ENCODE assay signal across 1 cellular context in the genomic region with DNA sequence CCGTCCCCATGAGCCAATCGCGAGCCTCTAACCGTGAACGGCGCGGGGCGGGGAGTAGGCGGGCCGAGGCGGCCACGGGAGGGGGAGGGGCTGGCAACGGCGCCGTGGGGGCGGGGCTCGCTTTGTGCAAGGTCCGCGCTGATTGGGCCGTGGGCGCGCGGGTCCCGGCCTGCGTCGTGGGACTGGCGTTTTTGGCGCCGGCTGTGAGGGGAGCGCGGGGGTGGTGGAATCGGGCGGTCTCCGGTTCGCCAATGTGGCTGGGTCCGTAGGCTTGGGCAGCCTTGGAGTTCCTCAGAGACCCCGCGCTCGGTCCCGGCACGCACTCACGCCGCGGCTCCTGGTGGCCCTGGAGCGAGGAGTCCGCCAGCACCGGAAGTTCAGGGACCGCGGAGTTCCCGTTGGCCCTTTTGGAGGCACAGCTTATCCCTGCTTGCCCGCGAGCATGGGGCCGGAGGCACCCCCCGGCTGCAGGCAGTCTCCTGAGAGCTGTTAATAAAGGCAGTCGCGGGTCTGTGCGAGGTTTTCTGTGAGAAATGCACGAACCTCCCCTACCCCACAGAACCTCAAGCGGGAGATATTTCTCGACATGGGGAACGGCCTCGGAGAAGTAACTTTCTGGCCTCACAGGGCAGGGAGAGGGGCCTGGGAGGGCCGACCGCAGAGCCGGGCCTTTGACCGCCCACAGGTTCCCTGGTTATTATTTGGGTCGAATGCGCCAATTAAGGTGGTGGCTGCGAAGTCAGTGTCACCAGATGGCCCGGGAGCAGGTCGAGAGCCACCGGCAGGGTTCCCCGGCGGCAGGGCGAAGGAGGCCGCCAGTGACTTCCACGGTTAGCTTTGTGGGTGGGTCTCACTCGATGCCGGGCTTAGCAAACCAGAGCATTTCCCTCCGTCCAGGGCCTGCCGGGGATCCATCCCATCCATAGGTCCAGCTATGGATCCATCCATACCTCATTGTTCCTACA.
TF ChIP-seq lines count a peak whose summit lies in the region.

No MANE protein-coding gene starts in this region.

TF ChIP-seq in HepG2, 621 proteins besides CTCF, POLR2A, EP300 and RAD21 (continued from another document and continues in another):
- TF ChIP-seq CHD4 (IDR thresholded peaks at IDR 0.05; ENCODE audit: borderline replicate concordance, low read length) (0 out of 2 replicates have a peak, but pooled peaks have one; percentile 32), ZNF713 (CRISPR knock-in tag; IDR thresholded peaks at IDR 0.05) (no peak), SRY (CRISPR knock-in tag; IDR thresholded peaks at IDR 0.05) (0 out of 2 replicates have a peak, but pooled peaks have one; percentile 29), ZNF3 (CRISPR knock-in tag; IDR thresholded peaks at IDR 0.05) (no peak), CREM (IDR thresholded peaks at IDR 0.05) (peak; percentile 3; the same call in 1 of the 2 replicates), CREM (CRISPR knock-in tag; IDR thresholded peaks at IDR 0.05) (0 out of 2 replicates have a peak, but pooled peaks have one; percentile 4), RXRA (CRISPR knock-in tag; IDR thresholded peaks at IDR 0.05) (no peak), ESRRA (CRISPR knock-in tag; IDR thresholded peaks at IDR 0.05; ENCODE audit: low read depth) (0 out of 2 replicates have a peak, but pooled peaks have one; percentile 7), GFI1 (CRISPR knock-in tag; IDR thresholded peaks at IDR 0.05; ENCODE audit: borderline replicate concordance) (no peak), EHMT2 (IDR thresholded peaks at IDR 0.05; ENCODE audit: borderline replicate concordance, low read depth, low read length) (no peak), JUND (CRISPR knock-in tag; IDR thresholded peaks at IDR 0.05) (0 out of 2 replicates have a peak, but pooled peaks have one; percentile 14), ZMYM4 (CRISPR knock-in tag; IDR thresholded peaks at IDR 0.05) (0 out of 2 replicates have a peak, but pooled peaks have one; percentile 5), ZNF232 (CRISPR knock-in tag; IDR thresholded peaks at IDR 0.05; ENCODE audit: borderline replicate concordance) (peak; percentile 95; the same call in 1 of the 2 replicates), SIX4 (CRISPR knock-in tag; IDR thresholded peaks at IDR 0.05) (no peak), SMAD9 (CRISPR knock-in tag; IDR thresholded peaks at IDR 0.05) (0 out of 2 replicates have a peak, but pooled peaks have one; percentile 15), ZNF383 (CRISPR knock-in tag; IDR thresholded peaks at IDR 0.05; ENCODE audit: borderline replicate concordance) (0 out of 2 replicates have a peak, but pooled peaks have one; percentile 31), POLR2G (IDR thresholded peaks at IDR 0.05; ENCODE audit: low read depth, low read length) (peak; percentile 84), ZMAT3 (CRISPR knock-in tag; conservative IDR thresholded peaks at IDR 0.05) (no peak; the same call in none of the 2 replicates), SOX6 (IDR thresholded peaks at IDR 0.05) (no peak), SOX6 (CRISPR knock-in tag; IDR thresholded peaks at IDR 0.05) (peak; percentile 56), JUN (CRISPR knock-in tag; IDR thresholded peaks at IDR 0.05) (no peak; the same call in 1 of the 2 replicates)
- TF ChIP-seq, protein P1, sequence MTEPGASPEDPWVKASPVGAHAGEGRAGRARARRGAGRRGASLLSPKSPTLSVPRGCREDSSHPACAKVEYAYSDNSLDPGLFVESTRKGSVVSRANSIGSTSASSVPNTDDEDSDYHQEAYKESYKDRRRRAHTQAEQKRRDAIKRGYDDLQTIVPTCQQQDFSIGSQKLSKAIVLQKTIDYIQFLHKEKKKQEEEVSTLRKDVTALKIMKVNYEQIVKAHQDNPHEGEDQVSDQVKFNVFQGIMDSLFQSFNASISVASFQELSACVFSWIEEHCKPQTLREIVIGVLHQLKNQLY (CRISPR knock-in tag; IDR thresholded peaks at IDR 0.05) = no peak
- TF ChIP-seq, protein P2, sequence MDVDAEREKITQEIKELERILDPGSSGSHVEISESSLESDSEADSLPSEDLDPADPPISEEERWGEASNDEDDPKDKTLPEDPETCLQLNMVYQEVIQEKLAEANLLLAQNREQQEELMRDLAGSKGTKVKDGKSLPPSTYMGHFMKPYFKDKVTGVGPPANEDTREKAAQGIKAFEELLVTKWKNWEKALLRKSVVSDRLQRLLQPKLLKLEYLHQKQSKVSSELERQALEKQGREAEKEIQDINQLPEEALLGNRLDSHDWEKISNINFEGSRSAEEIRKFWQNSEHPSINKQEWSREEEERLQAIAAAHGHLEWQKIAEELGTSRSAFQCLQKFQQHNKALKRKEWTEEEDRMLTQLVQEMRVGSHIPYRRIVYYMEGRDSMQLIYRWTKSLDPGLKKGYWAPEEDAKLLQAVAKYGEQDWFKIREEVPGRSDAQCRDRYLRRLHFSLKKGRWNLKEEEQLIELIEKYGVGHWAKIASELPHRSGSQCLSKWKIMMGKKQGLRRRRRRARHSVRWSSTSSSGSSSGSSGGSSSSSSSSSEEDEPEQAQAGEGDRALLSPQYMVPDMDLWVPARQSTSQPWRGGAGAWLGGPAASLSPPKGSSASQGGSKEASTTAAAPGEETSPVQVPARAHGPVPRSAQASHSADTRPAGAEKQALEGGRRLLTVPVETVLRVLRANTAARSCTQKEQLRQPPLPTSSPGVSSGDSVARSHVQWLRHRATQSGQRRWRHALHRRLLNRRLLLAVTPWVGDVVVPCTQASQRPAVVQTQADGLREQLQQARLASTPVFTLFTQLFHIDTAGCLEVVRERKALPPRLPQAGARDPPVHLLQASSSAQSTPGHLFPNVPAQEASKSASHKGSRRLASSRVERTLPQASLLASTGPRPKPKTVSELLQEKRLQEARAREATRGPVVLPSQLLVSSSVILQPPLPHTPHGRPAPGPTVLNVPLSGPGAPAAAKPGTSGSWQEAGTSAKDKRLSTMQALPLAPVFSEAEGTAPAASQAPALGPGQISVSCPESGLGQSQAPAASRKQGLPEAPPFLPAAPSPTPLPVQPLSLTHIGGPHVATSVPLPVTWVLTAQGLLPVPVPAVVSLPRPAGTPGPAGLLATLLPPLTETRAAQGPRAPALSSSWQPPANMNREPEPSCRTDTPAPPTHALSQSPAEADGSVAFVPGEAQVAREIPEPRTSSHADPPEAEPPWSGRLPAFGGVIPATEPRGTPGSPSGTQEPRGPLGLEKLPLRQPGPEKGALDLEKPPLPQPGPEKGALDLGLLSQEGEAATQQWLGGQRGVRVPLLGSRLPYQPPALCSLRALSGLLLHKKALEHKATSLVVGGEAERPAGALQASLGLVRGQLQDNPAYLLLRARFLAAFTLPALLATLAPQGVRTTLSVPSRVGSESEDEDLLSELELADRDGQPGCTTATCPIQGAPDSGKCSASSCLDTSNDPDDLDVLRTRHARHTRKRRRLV (CRISPR knock-in tag; IDR thresholded peaks at IDR 0.05) = peak; percentile 89
- TF ChIP-seq, protein P3, sequence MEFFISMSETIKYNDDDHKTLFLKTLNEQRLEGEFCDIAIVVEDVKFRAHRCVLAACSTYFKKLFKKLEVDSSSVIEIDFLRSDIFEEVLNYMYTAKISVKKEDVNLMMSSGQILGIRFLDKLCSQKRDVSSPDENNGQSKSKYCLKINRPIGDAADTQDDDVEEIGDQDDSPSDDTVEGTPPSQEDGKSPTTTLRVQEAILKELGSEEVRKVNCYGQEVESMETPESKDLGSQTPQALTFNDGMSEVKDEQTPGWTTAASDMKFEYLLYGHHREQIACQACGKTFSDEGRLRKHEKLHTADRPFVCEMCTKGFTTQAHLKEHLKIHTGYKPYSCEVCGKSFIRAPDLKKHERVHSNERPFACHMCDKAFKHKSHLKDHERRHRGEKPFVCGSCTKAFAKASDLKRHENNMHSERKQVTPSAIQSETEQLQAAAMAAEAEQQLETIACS (CRISPR knock-in tag; IDR thresholded peaks at IDR 0.05) = peak; percentile 28; the same call in 1 of the 2 replicates
- TF ChIP-seq, protein P4, sequence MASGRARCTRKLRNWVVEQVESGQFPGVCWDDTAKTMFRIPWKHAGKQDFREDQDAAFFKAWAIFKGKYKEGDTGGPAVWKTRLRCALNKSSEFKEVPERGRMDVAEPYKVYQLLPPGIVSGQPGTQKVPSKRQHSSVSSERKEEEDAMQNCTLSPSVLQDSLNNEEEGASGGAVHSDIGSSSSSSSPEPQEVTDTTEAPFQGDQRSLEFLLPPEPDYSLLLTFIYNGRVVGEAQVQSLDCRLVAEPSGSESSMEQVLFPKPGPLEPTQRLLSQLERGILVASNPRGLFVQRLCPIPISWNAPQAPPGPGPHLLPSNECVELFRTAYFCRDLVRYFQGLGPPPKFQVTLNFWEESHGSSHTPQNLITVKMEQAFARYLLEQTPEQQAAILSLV (CRISPR knock-in tag; IDR thresholded peaks at IDR 0.05; ENCODE audit: borderline replicate concordance) = peak; percentile 73; the same call in 1 of the 2 replicates
- TF ChIP-seq, protein P5, sequence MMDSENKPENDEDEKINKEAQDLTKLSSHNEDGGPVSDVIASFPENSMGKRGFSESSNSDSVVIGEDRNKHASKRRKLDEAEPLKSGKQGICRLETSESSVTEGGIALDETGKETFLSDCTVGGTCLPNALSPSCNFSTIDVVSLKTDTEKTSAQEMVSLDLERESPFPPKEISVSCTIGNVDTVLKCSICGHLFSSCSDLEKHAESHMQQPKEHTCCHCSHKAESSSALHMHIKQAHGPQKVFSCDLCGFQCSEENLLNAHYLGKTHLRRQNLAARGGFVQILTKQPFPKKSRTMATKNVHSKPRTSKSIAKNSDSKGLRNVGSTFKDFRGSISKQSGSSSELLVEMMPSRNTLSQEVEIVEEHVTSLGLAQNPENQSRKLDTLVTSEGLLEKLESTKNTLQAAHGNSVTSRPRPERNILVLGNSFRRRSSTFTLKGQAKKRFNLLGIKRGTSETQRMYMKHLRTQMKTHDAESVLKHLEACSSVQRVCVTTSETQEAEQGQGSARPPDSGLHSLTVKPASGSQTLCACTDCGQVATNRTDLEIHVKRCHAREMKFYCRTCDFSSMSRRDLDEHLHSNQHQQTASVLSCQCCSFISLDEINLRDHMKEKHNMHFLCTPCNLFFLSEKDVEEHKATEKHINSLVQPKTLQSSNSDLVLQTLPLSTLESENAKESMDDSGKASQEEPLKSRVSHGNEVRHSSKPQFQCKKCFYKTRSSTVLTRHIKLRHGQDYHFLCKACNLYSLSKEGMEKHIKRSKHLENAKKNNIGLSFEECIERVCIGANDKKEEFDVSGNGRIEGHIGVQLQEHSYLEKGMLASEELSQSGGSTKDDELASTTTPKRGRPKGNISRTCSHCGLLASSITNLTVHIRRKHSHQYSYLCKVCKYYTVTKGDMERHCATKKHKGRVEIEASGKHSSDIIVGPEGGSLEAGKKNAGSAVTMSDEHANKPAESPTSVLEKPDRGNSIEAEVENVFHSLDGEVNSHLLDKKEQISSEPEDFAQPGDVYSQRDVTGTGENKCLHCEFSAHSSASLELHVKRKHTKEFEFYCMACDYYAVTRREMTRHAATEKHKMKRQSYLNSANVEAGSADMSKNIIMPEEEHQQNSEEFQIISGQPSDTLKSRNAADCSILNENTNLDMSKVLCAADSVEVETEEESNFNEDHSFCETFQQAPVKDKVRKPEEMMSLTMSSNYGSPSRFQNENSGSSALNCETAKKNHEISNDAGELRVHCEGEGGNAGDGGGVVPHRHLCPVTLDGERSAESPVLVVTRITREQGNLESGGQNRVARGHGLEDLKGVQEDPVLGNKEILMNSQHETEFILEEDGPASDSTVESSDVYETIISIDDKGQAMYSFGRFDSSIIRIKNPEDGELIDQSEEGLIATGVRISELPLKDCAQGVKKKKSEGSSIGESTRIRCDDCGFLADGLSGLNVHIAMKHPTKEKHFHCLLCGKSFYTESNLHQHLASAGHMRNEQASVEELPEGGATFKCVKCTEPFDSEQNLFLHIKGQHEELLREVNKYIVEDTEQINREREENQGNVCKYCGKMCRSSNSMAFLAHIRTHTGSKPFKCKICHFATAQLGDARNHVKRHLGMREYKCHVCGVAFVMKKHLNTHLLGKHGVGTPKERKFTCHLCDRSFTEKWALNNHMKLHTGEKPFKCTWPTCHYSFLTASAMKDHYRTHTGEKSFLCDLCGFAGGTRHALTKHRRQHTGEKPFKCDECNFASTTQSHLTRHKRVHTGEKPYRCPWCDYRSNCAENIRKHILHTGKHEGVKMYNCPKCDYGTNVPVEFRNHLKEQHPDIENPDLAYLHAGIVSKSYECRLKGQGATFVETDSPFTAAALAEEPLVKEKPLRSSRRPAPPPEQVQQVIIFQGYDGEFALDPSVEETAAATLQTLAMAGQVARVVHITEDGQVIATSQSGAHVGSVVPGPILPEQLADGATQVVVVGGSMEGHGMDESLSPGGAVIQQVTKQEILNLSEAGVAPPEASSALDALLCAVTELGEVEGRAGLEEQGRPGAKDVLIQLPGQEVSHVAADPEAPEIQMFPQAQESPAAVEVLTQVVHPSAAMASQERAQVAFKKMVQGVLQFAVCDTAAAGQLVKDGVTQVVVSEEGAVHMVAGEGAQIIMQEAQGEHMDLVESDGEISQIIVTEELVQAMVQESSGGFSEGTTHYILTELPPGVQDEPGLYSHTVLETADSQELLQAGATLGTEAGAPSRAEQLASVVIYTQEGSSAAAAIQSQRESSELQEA (CRISPR knock-in tag; IDR thresholded peaks at IDR 0.05; ENCODE audit: not compliant biosample characterization) = peak; percentile 4
- TF ChIP-seq, protein P6, sequence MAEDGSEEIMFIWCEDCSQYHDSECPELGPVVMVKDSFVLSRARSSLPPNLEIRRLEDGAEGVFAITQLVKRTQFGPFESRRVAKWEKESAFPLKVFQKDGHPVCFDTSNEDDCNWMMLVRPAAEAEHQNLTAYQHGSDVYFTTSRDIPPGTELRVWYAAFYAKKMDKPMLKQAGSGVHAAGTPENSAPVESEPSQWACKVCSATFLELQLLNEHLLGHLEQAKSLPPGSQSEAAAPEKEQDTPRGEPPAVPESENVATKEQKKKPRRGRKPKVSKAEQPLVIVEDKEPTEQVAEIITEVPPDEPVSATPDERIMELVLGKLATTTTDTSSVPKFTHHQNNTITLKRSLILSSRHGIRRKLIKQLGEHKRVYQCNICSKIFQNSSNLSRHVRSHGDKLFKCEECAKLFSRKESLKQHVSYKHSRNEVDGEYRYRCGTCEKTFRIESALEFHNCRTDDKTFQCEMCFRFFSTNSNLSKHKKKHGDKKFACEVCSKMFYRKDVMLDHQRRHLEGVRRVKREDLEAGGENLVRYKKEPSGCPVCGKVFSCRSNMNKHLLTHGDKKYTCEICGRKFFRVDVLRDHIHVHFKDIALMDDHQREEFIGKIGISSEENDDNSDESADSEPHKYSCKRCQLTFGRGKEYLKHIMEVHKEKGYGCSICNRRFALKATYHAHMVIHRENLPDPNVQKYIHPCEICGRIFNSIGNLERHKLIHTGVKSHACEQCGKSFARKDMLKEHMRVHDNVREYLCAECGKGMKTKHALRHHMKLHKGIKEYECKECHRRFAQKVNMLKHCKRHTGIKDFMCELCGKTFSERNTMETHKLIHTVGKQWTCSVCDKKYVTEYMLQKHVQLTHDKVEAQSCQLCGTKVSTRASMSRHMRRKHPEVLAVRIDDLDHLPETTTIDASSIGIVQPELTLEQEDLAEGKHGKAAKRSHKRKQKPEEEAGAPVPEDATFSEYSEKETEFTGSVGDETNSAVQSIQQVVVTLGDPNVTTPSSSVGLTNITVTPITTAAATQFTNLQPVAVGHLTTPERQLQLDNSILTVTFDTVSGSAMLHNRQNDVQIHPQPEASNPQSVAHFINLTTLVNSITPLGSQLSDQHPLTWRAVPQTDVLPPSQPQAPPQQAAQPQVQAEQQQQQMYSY (CRISPR knock-in tag; IDR thresholded peaks at IDR 0.05) = 0 out of 2 replicates have a peak, but pooled peaks have one; percentile 36
- TF ChIP-seq, protein P7, sequence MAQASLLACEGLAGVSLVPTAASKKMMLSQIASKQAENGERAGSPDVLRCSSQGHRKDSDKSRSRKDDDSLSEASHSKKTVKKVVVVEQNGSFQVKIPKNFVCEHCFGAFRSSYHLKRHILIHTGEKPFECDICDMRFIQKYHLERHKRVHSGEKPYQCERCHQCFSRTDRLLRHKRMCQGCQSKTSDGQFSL (CRISPR knock-in tag; IDR thresholded peaks at IDR 0.05) = peak; percentile 85
